ENCODE assay signal across 2 cellular contexts in genomic region chr19:48415869-48416268, GRCh38.
TF ChIP-seq lines count a peak whose summit lies in the region.

No MANE protein-coding gene starts in this region.

TF ChIP-seq in GM23338, 12 proteins besides CTCF, POLR2A, EP300 and RAD21 (continued from another document):
- no peak for TF ChIP-seq ZNF462 (CRISPR knock-in tag; IDR thresholded peaks at IDR 0.05)
- TF ChIP-seq CREB1 (CRISPR knock-in tag; IDR thresholded peaks at IDR 0.05; ENCODE audit: low read depth), result no peak
- TF ChIP-seq STAT1 (IDR thresholded peaks at IDR 0.05; ENCODE audit: unreplicated experiment), result no peak
- no peak for TF ChIP-seq POLR2AphosphoS5 (IDR thresholded peaks at IDR 0.05; ENCODE audit: low read depth)
- no peak for TF ChIP-seq REST (IDR thresholded peaks at IDR 0.05; ENCODE audit: unreplicated experiment)
- TF ChIP-seq EZH2 (IDR thresholded peaks at IDR 0.05; ENCODE audit: low read depth, unreplicated experiment), result no peak
- no peak for TF ChIP-seq NANOG (IDR thresholded peaks at IDR 0.05; ENCODE audit: borderline replicate concordance)

TF ChIP-seq in HEK293T, 16 proteins besides CTCF, POLR2A, EP300 and RAD21 (continued from another document):
- TF ChIP-seq FOXK2 (IDR thresholded peaks at IDR 0.05) (no peak), ELF4 (IDR thresholded peaks at IDR 0.05) (no peak), HDGF (IDR thresholded peaks at IDR 0.05; ENCODE audit: borderline replicate concordance) (no peak), FOXM1 (IDR thresholded peaks at IDR 0.05; ENCODE audit: borderline replicate concordance) (no peak), ZNF384 (IDR thresholded peaks at IDR 0.05) (no peak), CTBP1 (IDR thresholded peaks at IDR 0.05; ENCODE audit: borderline replicate concordance) (no peak), PKNOX1 (IDR thresholded peaks at IDR 0.05) (no peak), TARDBP (IDR thresholded peaks at IDR 0.05) (no peak), SUZ12 (IDR thresholded peaks at IDR 0.05) (no peak), BHLHE40 (IDR thresholded peaks at IDR 0.05; ENCODE audit: borderline replicate concordance) (no peak)
